Comparison of ENCODE assay signal across 17 cellular contexts in genomic region chr5:3590967-3591900, GRCh38. TPM values are rescaled to one million over a fixed set of nuclear protein-coding genes. Genes with fewer than 3 reads are reported as not detected.
A peak's percentile ranks its signal among the peaks of the same experiment; 100 is the strongest.
DNase-seq lines count a peak whose midpoint lies in the region; ATAC-seq, FAIRE-seq and TF ChIP-seq lines count a peak whose summit lies in the region.
"Had no signal": no experiment of that assay in that cellular context is flagged by ENCODE, and none has a peak within 500 bp of the region (broad histone marks: within the 10 kb centered on the region; RNA-seq: fewer than 3 reads in every experiment).

No MANE protein-coding gene starts in this region.

- H3K9me3 ChIP-seq in cardiac muscle cell (ENCODE audit: low read depth): no peaks in the 10 kb centered on the region
- H3K9me3 ChIP-seq in lower lobe of right lung: no peaks in the 10 kb centered on the region
- H3K9me3 ChIP-seq in upper lobe of right lung: no peaks in the 10 kb centered on the region
- H3K9me3 ChIP-seq: A549, gastrocnemius medialis had no signal

- H3K27me3 ChIP-seq in cardiac muscle cell: peaks cover 92% of the 10 kb centered on the region
- H3K27me3 ChIP-seq in bronchial epithelial cell (ENCODE audit: control insufficient read depth, insufficient read depth, low read length): peaks cover 12% of the 10 kb centered on the region
- peaks cover 89% of the 10 kb centered on the region for H3K27me3 ChIP-seq in lower lobe of right lung (ENCODE audit: low read depth)
- peaks cover 86% of the 10 kb centered on the region for H3K27me3 ChIP-seq in upper lobe of right lung

- H3K4me3 ChIP-seq in cardiac muscle cell (peak overlapping the region; percentile 10), bronchial epithelial cell (ENCODE audit: low read depth, low read length) (peak overlapping the region; percentile 12), lower lobe of right lung (peak overlapping the region; percentile 18), upper lobe of right lung (no peak overlapping the region)
- H3K4me3 ChIP-seq: A549, gastrocnemius medialis had no signal

- DNase-seq in cardiac muscle cell (ENCODE audit: low read depth in 1 of 2, low spot score in 1 of 2) (no peak), Right ventricle myocardium superior (no peak), bronchial epithelial cell (ENCODE audit: low read depth) (no peak), lower lobe of right lung (no peak), upper lobe of right lung (no peak)
- DNase-seq in stimulated activated CD4-positive, alpha-beta T cell treated with anti-CD3 and anti-CD28 coated beads, Interleukin-1b, Interleukin-23, amount 100 ng/mL, for 48 hours: no peak
- DNase-seq: activated T-cell treated with anti-CD3 and anti-CD28 coated beads, Interleukin-2, amount 50 U/mL, for 48 hours; effector CD8-positive, alpha-beta T cell; gastrocnemius medialis; NCI-H1092; small intestine; substantia nigra had no signal

- H3K36me3 ChIP-seq in cardiac muscle cell (no peaks in the 10 kb centered on the region), bronchial epithelial cell (ENCODE audit: control insufficient read depth, insufficient read depth, low read length) (no peaks in the 10 kb centered on the region), lower lobe of right lung (no peaks in the 10 kb centered on the region), upper lobe of right lung (no peaks in the 10 kb centered on the region)
- H3K36me3 ChIP-seq: gastrocnemius medialis had no signal

- TF ChIP-seq CTCF in cardiac muscle cell (IDR thresholded peaks at IDR 0.05; ENCODE audit: low read depth, low read length): no peak
- no peak for TF ChIP-seq CTCF in bronchial epithelial cell (IDR thresholded peaks at IDR 0.05; ENCODE audit: insufficient read depth, low read length, severe bottlenecking)
- no peak for TF ChIP-seq CTCF in lower lobe of right lung (IDR thresholded peaks at IDR 0.05)
- TF ChIP-seq CTCF in upper lobe of right lung (IDR thresholded peaks at IDR 0.05): no peak

- no peak for FAIRE-seq in bronchial epithelial cell (lab: Jason Lieb, UNC)
- FAIRE-seq: A549, HepG2, small intestine had no signal

- intact Hi-C loops in Right ventricle myocardium superior (cut with DNase I) (no loop called here), lower lobe of right lung (cut with DNase I) (no loop called here), upper lobe of right lung (cut with DNase I) (no loop called here)

- H3K27ac ChIP-seq in cardiac muscle cell: no peak overlapping the region
- no peak overlapping the region for H3K27ac ChIP-seq in lower lobe of right lung
- H3K27ac ChIP-seq in upper lobe of right lung: no peak overlapping the region
- H3K27ac ChIP-seq: A549, gastrocnemius medialis had no signal

- ATAC-seq in Right ventricle myocardium superior (ENCODE audit: poor library complexity): no peak
- peak; percentile 26 for ATAC-seq in lower lobe of right lung
- ATAC-seq in upper lobe of right lung: peak; percentile 18
- ATAC-seq in GM19463 (IDR thresholded peaks at IDR 0.05; ENCODE audit: unreplicated experiment): no peak
- no peak for ATAC-seq in HG03095 (IDR thresholded peaks at IDR 0.05; ENCODE audit: unreplicated experiment)
- ATAC-seq: A549, gastrocnemius medialis, HepG2 had no signal

- peaks cover 4% of the 10 kb centered on the region for H3K4me1 ChIP-seq in cardiac muscle cell (ENCODE audit: low read depth)
- peaks cover 18% of the 10 kb centered on the region for H3K4me1 ChIP-seq in lower lobe of right lung
- peaks cover 11% of the 10 kb centered on the region for H3K4me1 ChIP-seq in upper lobe of right lung
- H3K4me1 ChIP-seq: A549 had no signal

RNA-seq across cellular contexts. Expression of gene IRX1, which starts 4.4 kb away (rescaled TPM):
- total RNA-seq in cardiac muscle cell: 168 and 197 TPM in 2 replicates
- polyA plus RNA-seq in cardiac muscle cell: 132 and 142 TPM in 2 replicates
- 0.65 TPM for total RNA-seq in Right ventricle myocardium superior
- total RNA-seq in bronchial epithelial cell: 5.2 and 15.3 TPM in 2 replicates
- 6.0 TPM for total RNA-seq in lower lobe of right lung
- 7.5 TPM for total RNA-seq in upper lobe of right lung
- total RNA-seq: gastrocnemius medialis, HepG2 had no signal
- polyA plus RNA-seq: A549, HepG2, liver, small intestine had no signal

Comparison
In these comparisons a context has a peak if more than half of its experiments do, and no peak if none do; other contexts are left out.
1. RNA of gene IRX1, which starts 4.4 kb away (total RNA-seq): 168 to 197 TPM in cardiac muscle cell; 5.2 to 15.3 TPM in bronchial epithelial cell, 7.5 TPM in upper lobe of right lung (single experiment), 6.0 TPM in lower lobe of right lung (single experiment) and 0.65 TPM in Right ventricle myocardium superior (single experiment); every median in the first group is over 10 times any median in the second.
2. ATAC-seq: peak in lower lobe of right lung (2 of 2) and upper lobe of right lung (single experiment); none in Right ventricle myocardium superior (single experiment), GM19463 (single experiment) and HG03095 (single experiment).